In the genomic region with DNA sequence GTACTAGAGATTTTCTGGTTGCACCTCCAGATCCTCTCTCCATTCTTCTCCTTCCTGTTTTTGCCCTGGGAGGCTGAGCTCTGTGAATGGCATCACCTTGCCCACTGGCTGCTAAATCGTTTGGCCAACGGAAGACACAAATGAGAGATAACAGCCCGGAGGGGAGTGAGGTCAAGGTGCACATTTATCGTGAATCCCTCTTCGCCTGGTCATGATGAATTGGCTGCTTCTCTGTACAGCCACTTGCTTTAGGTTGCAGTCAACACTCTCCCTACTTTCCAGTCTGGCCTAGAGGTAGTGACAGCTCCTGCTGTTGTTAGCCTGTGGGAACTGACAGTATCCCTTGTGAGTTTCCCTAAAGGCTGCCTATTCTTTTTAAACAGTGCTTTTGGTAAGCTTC, we compare ENCODE assay signal across 35 cellular contexts.
"Had no signal": no experiment of that assay in that cellular context is flagged by ENCODE, and none has a peak within 500 bp of the region (broad histone marks: within the 10 kb centered on the region; RNA-seq: fewer than 3 reads in every experiment).

No MANE protein-coding gene starts in this region.

- DNase-seq: activated CD4-positive, alpha-beta memory T cell treated with anti-CD3 and anti-CD28 coated beads, Interleukin-2, amount 10 ng/mL, durations not matched to agents 7 days and 5 days; activated CD4-positive, alpha-beta T cell treated with anti-CD3 and anti-CD28 coated beads for 1 hour; activated CD4-positive, alpha-beta T cell treated with anti-CD3 and anti-CD28 coated beads for 4 hours; activated CD4-positive, alpha-beta T cell treated with anti-CD3 and anti-CD28 coated beads, Interleukin-2, amount 10 ng/mL, durations not matched to agents 7 days and 5 days; activated CD4-positive, alpha-beta T cell treated with anti-CD3 and anti-CD28 coated beads, Interleukin-2, amount 50 U/mL, for 4 hours; activated CD8-positive, alpha-beta memory T cell treated with anti-CD3 and anti-CD28 coated beads, Interleukin-2, amount 50 U/mL, for 48 hours; activated gamma-delta T cell; activated naive CD4-positive, alpha-beta T cell; activated naive CD4-positive, alpha-beta T cell treated with anti-CD3 and anti-CD28 coated beads, Interleukin-2, amount 10 ng/mL, durations not matched to agents 7 days and 5 days; activated naive CD8-positive, alpha-beta T cell treated with anti-CD3 and anti-CD28 coated beads, Interleukin-2, amount 10 ng/mL, durations not matched to agents 7 days and 5 days; activated T-cell treated with anti-CD3 and anti-CD28 coated beads for 4 hours; activated T-cell treated with anti-CD3 and anti-CD28 coated beads, Interleukin-2, amount 50 U/mL, for 24 hours; activated T-cell treated with anti-CD3 and anti-CD28 coated beads, Interleukin-2, amount 50 U/mL, for 72 hours; central memory CD4-positive, alpha-beta T cell; cerebellar nuclear complex; colonic mucosa; effector CD8-positive, alpha-beta T cell; esophagus squamous epithelium; foreskin melanocyte; heart right ventricle; T-helper 17 cell; T1000 had no signal

- H3K36me3 Mint-ChIP-seq: activated naive CD4-positive, alpha-beta T cell treated with anti-CD3 and anti-CD28 coated beads, Interleukin-2, amount 10 ng/mL, durations not matched to agents 7 days and 5 days; activated naive CD4-positive, alpha-beta T cell treated with anti-CD3 and anti-CD28 coated beads, Interleukin-2, amount 50 U/mL, for 72 hours; activated naive CD8-positive, alpha-beta T cell treated with anti-CD3 and anti-CD28 coated beads, Interleukin-2, amount 10 ng/mL, durations not matched to agents 7 days and 5 days; brain; WTC11 had no signal

- H3K9me3 ChIP-seq: ascending aorta, breast epithelium, colonic mucosa, esophagus squamous epithelium, gastroesophageal sphincter, heart right ventricle had no signal

- H3K27me3 Mint-ChIP-seq: activated naive CD4-positive, alpha-beta T cell treated with anti-CD3 and anti-CD28 coated beads, Interleukin-2, amount 10 ng/mL, durations not matched to agents 7 days and 5 days; brain had no signal

- H3K4me1 Mint-ChIP-seq: activated CD4-positive, alpha-beta memory T cell treated with anti-CD3 and anti-CD28 coated beads, Interleukin-2, amount 10 ng/mL, durations not matched to agents 7 days and 5 days; activated CD4-positive, alpha-beta T cell treated with anti-CD3 and anti-CD28 coated beads, Interleukin-2, amount 10 ng/mL, durations not matched to agents 7 days and 5 days; activated naive CD4-positive, alpha-beta T cell treated with anti-CD3 and anti-CD28 coated beads, Interleukin-2, amount 10 ng/mL, durations not matched to agents 7 days and 5 days; activated naive CD8-positive, alpha-beta T cell treated with anti-CD3 and anti-CD28 coated beads, Interleukin-2, amount 10 ng/mL, durations not matched to agents 7 days and 5 days; T-helper 17 cell had no signal

- H3K9me3 Mint-ChIP-seq: activated CD4-positive, alpha-beta memory T cell treated with anti-CD3 and anti-CD28 coated beads, Interleukin-2, amount 10 ng/mL, durations not matched to agents 7 days and 5 days; activated CD4-positive, alpha-beta T cell treated with anti-CD3 and anti-CD28 coated beads, Interleukin-2, amount 10 ng/mL, durations not matched to agents 7 days and 5 days; activated naive CD4-positive, alpha-beta T cell treated with anti-CD3 and anti-CD28 coated beads, Interleukin-2, amount 10 ng/mL, durations not matched to agents 7 days and 5 days; activated naive CD4-positive, alpha-beta T cell treated with anti-CD3 and anti-CD28 coated beads, Interleukin-2, amount 50 U/mL, for 72 hours; activated naive CD8-positive, alpha-beta T cell treated with anti-CD3 and anti-CD28 coated beads, Interleukin-2, amount 10 ng/mL, durations not matched to agents 7 days and 5 days; activated T-cell treated with anti-CD3 and anti-CD28 coated beads, Interleukin-2, amount 50 U/mL, for 24 hours; activated T-cell treated with anti-CD3 and anti-CD28 coated beads, Interleukin-2, amount 50 U/mL, for 72 hours; T-helper 2 cell treated with Interferon-gamma antibody and Interleukin-4, amounts not matched to agents 5 μg/mL and 100 μg/mL, for 36 hours; WTC11 had no signal

- ATAC-seq: activated naive CD4-positive, alpha-beta T cell treated with anti-CD3 and anti-CD28 coated beads, Interleukin-2, amount 50 U/mL, for 72 hours; activated T-cell treated with anti-CD3 and anti-CD28 coated beads, Interleukin-2, amount 50 U/mL, for 72 hours; gastroesophageal sphincter; heart right ventricle; T-helper 17 cell; WTC11 had no signal

- H3K4me1 ChIP-seq: ascending aorta, breast epithelium, colonic mucosa, esophagus squamous epithelium, gastroesophageal sphincter, heart right ventricle had no signal

- H3K4me3 ChIP-seq: ascending aorta, breast epithelium, cardiac muscle cell, colonic mucosa, esophagus squamous epithelium, gastroesophageal sphincter, heart right ventricle, hepatocyte had no signal

- H3K79me2 ChIP-seq: hepatocyte had no signal

- FAIRE-seq: endometrium, endothelial cell of umbilical vein had no signal

- H3K4me2 ChIP-seq: hepatocyte had no signal

- H2AFZ ChIP-seq: hepatocyte had no signal

- H3K27me3 ChIP-seq: ascending aorta, breast epithelium, cardiac muscle cell, colonic mucosa, gastroesophageal sphincter had no signal

- H3K27ac Mint-ChIP-seq: activated CD4-positive, alpha-beta memory T cell treated with anti-CD3 and anti-CD28 coated beads, Interleukin-2, amount 10 ng/mL, durations not matched to agents 7 days and 5 days; activated CD4-positive, alpha-beta T cell treated with anti-CD3 and anti-CD28 coated beads, Interleukin-2, amount 10 ng/mL, durations not matched to agents 7 days and 5 days; activated naive CD4-positive, alpha-beta T cell treated with anti-CD3 and anti-CD28 coated beads, Interleukin-2, amount 10 ng/mL, durations not matched to agents 7 days and 5 days; activated naive CD4-positive, alpha-beta T cell treated with anti-CD3 and anti-CD28 coated beads, Interleukin-2, amount 50 U/mL, for 72 hours; activated naive CD8-positive, alpha-beta T cell treated with anti-CD3 and anti-CD28 coated beads, Interleukin-2, amount 10 ng/mL, durations not matched to agents 7 days and 5 days; activated T-cell treated with anti-CD3 and anti-CD28 coated beads, Interleukin-2, amount 50 U/mL, for 24 hours; activated T-cell treated with anti-CD3 and anti-CD28 coated beads, Interleukin-2, amount 50 U/mL, for 72 hours; brain; T-helper 17 cell; T-helper 2 cell treated with Interferon-gamma antibody and Interleukin-4, amounts not matched to agents 5 μg/mL and 100 μg/mL, for 36 hours; WTC11 had no signal

- H3K36me3 ChIP-seq: ascending aorta, breast epithelium, cardiac muscle cell, colonic mucosa, esophagus squamous epithelium, gastroesophageal sphincter, heart right ventricle had no signal

- H3K27ac ChIP-seq: ascending aorta, breast epithelium, cardiac muscle cell, colonic mucosa, epithelial cell of prostate, esophagus squamous epithelium, gastroesophageal sphincter, heart right ventricle, hepatocyte, VCaP had no signal

- H3K4me3 Mint-ChIP-seq: activated CD4-positive, alpha-beta memory T cell treated with anti-CD3 and anti-CD28 coated beads, Interleukin-2, amount 10 ng/mL, durations not matched to agents 7 days and 5 days; activated CD4-positive, alpha-beta T cell treated with anti-CD3 and anti-CD28 coated beads, Interleukin-2, amount 10 ng/mL, durations not matched to agents 7 days and 5 days; activated naive CD4-positive, alpha-beta T cell treated with anti-CD3 and anti-CD28 coated beads, Interleukin-2, amount 10 ng/mL, durations not matched to agents 7 days and 5 days; activated naive CD8-positive, alpha-beta T cell treated with anti-CD3 and anti-CD28 coated beads, Interleukin-2, amount 10 ng/mL, durations not matched to agents 7 days and 5 days; activated T-cell treated with anti-CD3 and anti-CD28 coated beads, Interleukin-2, amount 50 U/mL, for 24 hours; activated T-cell treated with anti-CD3 and anti-CD28 coated beads, Interleukin-2, amount 50 U/mL, for 72 hours; brain; T-helper 17 cell; T-helper 2 cell treated with Interferon-gamma antibody and Interleukin-4, amounts not matched to agents 5 μg/mL and 100 μg/mL, for 36 hours; WTC11 had no signal
